In the genomic region with DNA sequence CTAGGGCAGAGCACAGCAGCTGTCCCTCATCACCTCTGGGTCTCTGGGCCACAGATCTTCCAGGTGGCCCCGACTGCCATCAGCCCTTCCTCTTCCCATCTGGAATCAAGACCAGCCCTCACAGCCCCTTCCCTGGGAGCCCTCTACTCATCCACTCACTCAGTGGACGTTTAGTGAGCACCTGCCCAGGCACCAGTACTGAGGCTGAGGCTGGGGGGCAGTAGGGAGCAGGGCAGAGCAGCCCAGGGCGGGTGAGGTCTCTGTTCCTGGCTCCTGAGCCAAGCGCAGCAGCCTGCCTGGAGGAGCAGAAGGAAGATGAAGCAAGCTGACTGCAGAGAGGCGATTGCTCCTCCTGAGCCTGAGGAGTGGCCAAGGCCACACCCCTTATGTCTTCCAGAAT, we compare ENCODE assay signal across 2 cellular contexts.
TF ChIP-seq lines count a peak whose summit lies in the region.

No MANE protein-coding gene starts in this region.

TF ChIP-seq in HCT116, 20 proteins besides CTCF, POLR2A, EP300 and RAD21:
- TF ChIP-seq SIN3A (IDR thresholded peaks at IDR 0.05; ENCODE audit: low read depth) (no peak), EZH2phosphoT487 (IDR thresholded peaks at IDR 0.05; ENCODE audit: borderline replicate concordance) (no peak), EZH2 (IDR thresholded peaks at IDR 0.05) (no peak), EGR1 (IDR thresholded peaks at IDR 0.05; ENCODE audit: low read depth) (no peak), MAX (IDR thresholded peaks at IDR 0.05) (no peak), TCF7L2 (IDR thresholded peaks at IDR 0.05; ENCODE audit: borderline replicate concordance, extremely low read depth, insufficient read depth, insufficient read length) (no peak), YY1 (IDR thresholded peaks at IDR 0.05; ENCODE audit: extremely low read depth, insufficient replicate concordance, low read depth, low read length) (no peak), FOSL1 (IDR thresholded peaks at IDR 0.05; ENCODE audit: low read depth) (no peak), ZNF274 (IDR thresholded peaks at IDR 0.05; ENCODE audit: low read depth, low read length) (no peak), CBX3 (IDR thresholded peaks at IDR 0.05; ENCODE audit: low read depth) (no peak), SP1 (IDR thresholded peaks at IDR 0.05; ENCODE audit: low read depth) (no peak), ELF1 (IDR thresholded peaks at IDR 0.05; ENCODE audit: borderline replicate concordance, low read depth) (no peak)
- TF ChIP-seq, protein P1, sequence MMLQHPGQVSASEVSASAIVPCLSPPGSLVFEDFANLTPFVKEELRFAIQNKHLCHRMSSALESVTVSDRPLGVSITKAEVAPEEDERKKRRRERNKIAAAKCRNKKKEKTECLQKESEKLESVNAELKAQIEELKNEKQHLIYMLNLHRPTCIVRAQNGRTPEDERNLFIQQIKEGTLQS (IDR thresholded peaks at IDR 0.05): no peak
- TF ChIP-seq, protein P2, sequence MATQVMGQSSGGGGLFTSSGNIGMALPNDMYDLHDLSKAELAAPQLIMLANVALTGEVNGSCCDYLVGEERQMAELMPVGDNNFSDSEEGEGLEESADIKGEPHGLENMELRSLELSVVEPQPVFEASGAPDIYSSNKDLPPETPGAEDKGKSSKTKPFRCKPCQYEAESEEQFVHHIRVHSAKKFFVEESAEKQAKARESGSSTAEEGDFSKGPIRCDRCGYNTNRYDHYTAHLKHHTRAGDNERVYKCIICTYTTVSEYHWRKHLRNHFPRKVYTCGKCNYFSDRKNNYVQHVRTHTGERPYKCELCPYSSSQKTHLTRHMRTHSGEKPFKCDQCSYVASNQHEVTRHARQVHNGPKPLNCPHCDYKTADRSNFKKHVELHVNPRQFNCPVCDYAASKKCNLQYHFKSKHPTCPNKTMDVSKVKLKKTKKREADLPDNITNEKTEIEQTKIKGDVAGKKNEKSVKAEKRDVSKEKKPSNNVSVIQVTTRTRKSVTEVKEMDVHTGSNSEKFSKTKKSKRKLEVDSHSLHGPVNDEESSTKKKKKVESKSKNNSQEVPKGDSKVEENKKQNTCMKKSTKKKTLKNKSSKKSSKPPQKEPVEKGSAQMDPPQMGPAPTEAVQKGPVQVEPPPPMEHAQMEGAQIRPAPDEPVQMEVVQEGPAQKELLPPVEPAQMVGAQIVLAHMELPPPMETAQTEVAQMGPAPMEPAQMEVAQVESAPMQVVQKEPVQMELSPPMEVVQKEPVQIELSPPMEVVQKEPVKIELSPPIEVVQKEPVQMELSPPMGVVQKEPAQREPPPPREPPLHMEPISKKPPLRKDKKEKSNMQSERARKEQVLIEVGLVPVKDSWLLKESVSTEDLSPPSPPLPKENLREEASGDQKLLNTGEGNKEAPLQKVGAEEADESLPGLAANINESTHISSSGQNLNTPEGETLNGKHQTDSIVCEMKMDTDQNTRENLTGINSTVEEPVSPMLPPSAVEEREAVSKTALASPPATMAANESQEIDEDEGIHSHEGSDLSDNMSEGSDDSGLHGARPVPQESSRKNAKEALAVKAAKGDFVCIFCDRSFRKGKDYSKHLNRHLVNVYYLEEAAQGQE (IDR thresholded peaks at IDR 0.05; ENCODE audit: low read depth): no peak

TF ChIP-seq in H1, 55 proteins besides CTCF, POLR2A, EP300 and RAD21:
- TF ChIP-seq BRCA1 (IDR thresholded peaks at IDR 0.05; ENCODE audit: low read depth, low read length): no peak
- no peak for TF ChIP-seq POLR2AphosphoS5 (IDR thresholded peaks at IDR 0.05; ENCODE audit: low read depth, low read length)
- TF ChIP-seq TEAD4 (IDR thresholded peaks at IDR 0.05; ENCODE audit: low read depth, low read length): no peak
- TF ChIP-seq ATF2 (IDR thresholded peaks at IDR 0.05; ENCODE audit: low read length): no peak
- no peak for TF ChIP-seq KDM5A (IDR thresholded peaks at IDR 0.05; ENCODE audit: low read length)
- TF ChIP-seq CBX5 (IDR thresholded peaks at IDR 0.05; ENCODE audit: low read depth, low read length): no peak
- no peak for TF ChIP-seq SIRT6 (IDR thresholded peaks at IDR 0.05; ENCODE audit: low read length)
- no peak for TF ChIP-seq KDM1A (IDR thresholded peaks at IDR 0.05; ENCODE audit: borderline replicate concordance, low read length)
- TF ChIP-seq CTBP2 (IDR thresholded peaks at IDR 0.05; ENCODE audit: borderline replicate concordance, insufficient read depth, insufficient read length, low read length): no peak
- TF ChIP-seq MAFK (IDR thresholded peaks at IDR 0.05; ENCODE audit: low read depth, low read length): no peak
- no peak for TF ChIP-seq USF2 (IDR thresholded peaks at IDR 0.05; ENCODE audit: low read length)
- TF ChIP-seq GTF2F1 (IDR thresholded peaks at IDR 0.05; ENCODE audit: borderline replicate concordance, low read depth, low read length): no peak
- no peak for TF ChIP-seq KDM4A (IDR thresholded peaks at IDR 0.05; ENCODE audit: low read depth, low read length, severe bottlenecking)
- TF ChIP-seq TAF1 (IDR thresholded peaks at IDR 0.05; ENCODE audit: low read depth, low read length): no peak
